ENCODE assay signal across 18 cellular contexts in the genomic region with DNA sequence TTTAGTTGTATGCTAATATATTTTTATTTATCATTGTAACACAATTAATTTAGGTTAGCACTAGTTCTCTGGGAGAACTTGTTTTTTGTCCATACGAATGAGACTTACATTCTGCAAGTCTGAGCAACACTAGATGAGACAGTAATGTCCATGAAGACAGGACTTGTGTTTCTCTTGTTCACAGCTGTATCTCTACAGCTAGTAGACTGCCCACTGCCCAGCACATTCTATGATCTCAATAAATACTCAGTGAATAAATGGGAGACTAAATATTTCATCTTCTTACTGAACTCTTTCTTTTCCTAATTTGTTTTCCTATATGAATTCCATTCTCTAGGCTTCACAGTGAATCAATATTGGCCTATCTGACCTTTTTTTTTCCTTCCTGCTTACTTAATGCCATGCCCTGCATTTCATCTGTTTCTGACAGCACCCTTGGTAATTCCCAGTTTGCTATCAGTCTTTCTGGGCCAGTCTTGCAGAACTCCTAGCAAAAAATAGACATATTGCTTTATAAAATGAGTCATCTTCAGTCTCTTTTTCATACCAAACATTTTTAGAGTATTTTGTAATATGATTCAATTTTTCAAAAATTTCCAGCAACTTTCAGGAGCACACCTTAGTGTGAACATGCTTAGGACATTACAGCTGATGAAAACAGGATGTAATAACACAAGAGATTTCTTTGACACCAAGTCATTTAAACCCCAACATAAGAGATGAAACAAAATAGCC.
DNase-seq lines count a peak whose midpoint lies in the region; ATAC-seq and TF ChIP-seq lines count a peak whose summit lies in the region.
"Had no signal": no experiment of that assay in that cellular context is flagged by ENCODE, and none has a peak within 500 bp of the region (broad histone marks: within the 10 kb centered on the region; RNA-seq: fewer than 3 reads in every experiment).

No MANE protein-coding gene starts in this region.

- H2BK12ac ChIP-seq in mesenchymal stem cell (ENCODE audit: low read length in 2 of 2): no peak overlapping the region

- intact Hi-C loops in Calu3 (cut with micrococcal nuclease; ENCODE audit: unreplicated experiment): loop anchor here (5.0 kb wide), 2 partner anchors 68 to 187 kb away; a partner anchor contains a TSS
- intact Hi-C loops in IMR-90 (cut with micrococcal nuclease): no loop called here

- H3K23ac ChIP-seq in IMR-90 (ENCODE audit: low read depth, low read length): no peak overlapping the region
- H3K23ac ChIP-seq in mesenchymal stem cell (ENCODE audit: low read length in 2 of 2): no peak overlapping the region

- no peaks in the 10 kb centered on the region for H3K79me1 ChIP-seq in IMR-90 (ENCODE audit: low read depth in 1 of 2, low read length in 2 of 2)
- no peaks in the 10 kb centered on the region for H3K79me1 ChIP-seq in mesenchymal stem cell (replicated peaks; ENCODE audit: low read length, poor library complexity, severe bottlenecking)

- BruUV-seq in Calu3 (replicated peaks; lab: Mats Ljungman, UMichigan) (no TSS peak), IMR-90 (replicated peaks; lab: Mats Ljungman, UMichigan) (no TSS peak)

- no peak overlapping the region for H2AFZ ChIP-seq in IMR-90 (replicated peaks; ENCODE audit: low read length, poor library complexity)
- H2AFZ ChIP-seq in mesenchymal stem cell (ENCODE audit: low read depth, low read length): no peak overlapping the region

- no peaks in the 10 kb centered on the region for H4K20me1 ChIP-seq in IMR-90 (ENCODE audit: insufficient read depth, low read length)

- H3K18ac ChIP-seq in IMR-90 (ENCODE audit: low read depth, low read length): peak overlapping the region; percentile 94; the same call in 1 of the 2 replicates
- H3K18ac ChIP-seq in mesenchymal stem cell (ENCODE audit: low read depth in 1 of 2, low read length in 2 of 2): no peak overlapping the region

- H3K36me3 ChIP-seq in IMR-90 (ENCODE audit: control insufficient read depth, insufficient read depth, low read length) (no peaks in the 10 kb centered on the region), mesenchymal stem cell (ENCODE audit: control insufficient read depth in 1 of 2, insufficient read depth in 2 of 2, low read depth in 1 of 2, low read length in 2 of 2) (no peaks in the 10 kb centered on the region)
- H3K36me3 ChIP-seq: gastrocnemius medialis had no signal

- H3K4ac ChIP-seq in IMR-90 (ENCODE audit: low read depth, low read length): peak overlapping the region; percentile 7; the same call in 1 of the 2 replicates
- H3K4ac ChIP-seq in mesenchymal stem cell (ENCODE audit: low read depth in 1 of 2, low read length in 2 of 2): no peak overlapping the region

- H4K91ac ChIP-seq in IMR-90 (ENCODE audit: insufficient read depth, low read depth, low read length) (0 out of 2 replicates have a peak overlapping the region, but pooled peaks have one; percentile 4), mesenchymal stem cell (ENCODE audit: low read length) (no peak overlapping the region)

- H3K9me3 ChIP-seq in IMR-90 (ENCODE audit: control insufficient read depth, insufficient read depth, low read length): no peaks in the 10 kb centered on the region
- H3K9me3 ChIP-seq in mesenchymal stem cell (ENCODE audit: control insufficient read depth, low read length): no peaks in the 10 kb centered on the region
- H3K9me3 ChIP-seq: gastrocnemius medialis had no signal

- TF ChIP-seq POLR2A in IMR-90 (IDR thresholded peaks at IDR 0.05; ENCODE audit: low read depth, low read length): no peak

- H3K4me1 ChIP-seq in IMR-90 (ENCODE audit: control insufficient read depth, insufficient read depth, low read length) (peaks cover 2% of the 10 kb centered on the region), mesenchymal stem cell (ENCODE audit: control insufficient read depth, insufficient read depth, low read depth, low read length) (no peaks in the 10 kb centered on the region)
- H3K4me1 ChIP-seq: gastrocnemius medialis had no signal

- H3K27me3 Mint-ChIP-seq in Calu3 (ENCODE audit: unreplicated experiment): no peaks in the 10 kb centered on the region
- H3K27me3 Mint-ChIP-seq: central memory CD8-positive, alpha-beta T cell had no signal

- H2AK5ac ChIP-seq in IMR-90 (ENCODE audit: low read depth, low read length) (no peak overlapping the region), mesenchymal stem cell (ENCODE audit: low read length, severe bottlenecking) (no peak overlapping the region)

- CTCF ChIA-PET in Calu3 (lab: Charles Lee) (interaction anchor here (0.7 kb wide), 1 partner anchor 253 kb away, joined by 3 read pairs; no protein-coding TSS in a partner anchor), IMR-90 (lab: Yijun Ruan, JAX) (no interaction called here)

- H3K27ac Mint-ChIP-seq in Calu3 (ENCODE audit: unreplicated experiment): peak overlapping the region; percentile 83
- H3K27ac Mint-ChIP-seq: CD8-positive, alpha-beta T cell; nephron had no signal

- peak overlapping the region; percentile 11; the same call in 1 of the 2 replicates for H3K14ac ChIP-seq in IMR-90 (replicated peaks; ENCODE audit: low read depth, low read length)
- no peak overlapping the region for H3K14ac ChIP-seq in mesenchymal stem cell (ENCODE audit: low read length in 2 of 2)

- H2AK9ac ChIP-seq in IMR-90 (replicated peaks; ENCODE audit: low read depth, low read length, poor library complexity): no peak overlapping the region

- H3K27me3 ChIP-seq in IMR-90 (ENCODE audit: control insufficient read depth, insufficient read depth, low read length) (no peaks in the 10 kb centered on the region), mesenchymal stem cell (ENCODE audit: control insufficient read depth in 1 of 2, insufficient read depth in 1 of 2, low read length in 2 of 2) (no peaks in the 10 kb centered on the region)
- H3K27me3 ChIP-seq: gastrocnemius medialis had no signal

- H3K27ac ChIP-seq in IMR-90 (ENCODE audit: insufficient read depth, low read length) (no peak overlapping the region), mesenchymal stem cell (ENCODE audit: low read length, poor library complexity, severe bottlenecking) (peak overlapping the region; percentile 71)
- H3K27ac ChIP-seq: gastrocnemius medialis had no signal

- no peaks in the 10 kb centered on the region for H3K9me1 ChIP-seq in IMR-90 (ENCODE audit: insufficient read depth, low read length)

- H3K4me2 ChIP-seq in IMR-90 (ENCODE audit: low read depth, low read length): no peak overlapping the region; the same call in 1 of the 2 replicates
- H3K4me2 ChIP-seq in mesenchymal stem cell (ENCODE audit: low read length, poor library complexity, severe bottlenecking): no peak overlapping the region

- peak overlapping the region; percentile 8; the same call in 1 of the 2 replicates for H2BK20ac ChIP-seq in IMR-90 (ENCODE audit: low read depth, low read length)

- H4K8ac ChIP-seq in IMR-90 (ENCODE audit: low read depth in 2 of 2, low read length in 2 of 2): peak overlapping the region in 1 of 2 experiments; percentile 43; a peak in 1 of 4 replicates
- no peak overlapping the region for H4K8ac ChIP-seq in mesenchymal stem cell (ENCODE audit: low read length)

- H3K36me3 Mint-ChIP-seq in Calu3 (ENCODE audit: insufficient read depth, unreplicated experiment): peaks cover 6% of the 10 kb centered on the region
- H3K36me3 Mint-ChIP-seq: CD8-positive, alpha-beta T cell had no signal

- peaks cover 5% of the 10 kb centered on the region for H3K9me3 Mint-ChIP-seq in Calu3 (ENCODE audit: low read depth, unreplicated experiment)
- H3K9me3 Mint-ChIP-seq: CD8-positive, alpha-beta T cell had no signal

- no peak overlapping the region for H2BK15ac ChIP-seq in IMR-90 (ENCODE audit: low read depth, low read length)
- H2BK15ac ChIP-seq in mesenchymal stem cell (ENCODE audit: low read depth, poor library complexity, severe bottlenecking): no peak overlapping the region

- peaks cover 70% of the 10 kb centered on the region for H3K4me1 Mint-ChIP-seq in Calu3 (ENCODE audit: low read depth, unreplicated experiment)

- WGBS in IMR-90 (ENCODE audit: extremely low coverage in 2 of 2, insufficient read length in 1 of 2), 2 experiments: no CpG with 5 or more reads among the region's 1 CpG
- 100% methylated on average over 1 of the region's 1 CpG for WGBS in mesenchymal stem cell

- POLR2A ChIA-PET in IMR-90 (lab: Charles Lee; ENCODE audit: unreplicated experiment): no interaction called here

- H2BK5ac ChIP-seq in IMR-90 (ENCODE audit: low read depth, low read length, poor library complexity, severe bottlenecking): peak overlapping the region; percentile 22
- no peak overlapping the region for H2BK5ac ChIP-seq in mesenchymal stem cell (ENCODE audit: low read depth, low read length, poor library complexity, severe bottlenecking)

- dilution Hi-C loops in IMR-90 (cut with HindIII; ENCODE audit: low sequenced_read_pairs, unreplicated experiment): no loop called here

- no peak for TF ChIP-seq RAD21 in IMR-90 (IDR thresholded peaks at IDR 0.05; ENCODE audit: low read length)

- H3K9ac ChIP-seq in IMR-90 (ENCODE audit: low read depth, low read length) (no peak overlapping the region; the same call in 1 of the 2 replicates), mesenchymal stem cell (ENCODE audit: low read length) (no peak overlapping the region)

- in situ Hi-C loops in IMR-90 (cut with MboI; ENCODE audit: low sequenced_read_pairs): no loop called here
- in situ Hi-C loops in KBM-7 (cut with MboI; ENCODE audit: low pct_unique_long_range_greater_than_20kb, low sequenced_read_pairs): no loop called here

- H2BK120ac ChIP-seq in IMR-90 (ENCODE audit: low read depth, low read length) (0 out of 2 replicates have a peak overlapping the region, but pooled peaks have one; percentile 7), mesenchymal stem cell (ENCODE audit: low read depth, low read length) (no peak overlapping the region)

- H3K4me3 Mint-ChIP-seq in Calu3 (ENCODE audit: low read depth, unreplicated experiment): peak overlapping the region; percentile 9
- H3K4me3 Mint-ChIP-seq: CD8-positive, alpha-beta T cell; central memory CD8-positive, alpha-beta T cell; nephron had no signal

- no peak overlapping the region for H3K56ac ChIP-seq in IMR-90 (ENCODE audit: extremely low read depth, insufficient read depth, low read length)

- DNase-seq in Calu3: no peak
- DNase-seq in IMR-90: peak; percentile 47
- peak; percentile 45 to 71 for DNase-seq in cardiac fibroblast (ENCODE audit: low read depth in 2 of 2)
- DNase-seq in mesenchymal stem cell: peak; percentile 15
- DNase-seq in activated CD4-positive, alpha-beta T cell treated with anti-CD3 and anti-CD28 coated beads for 48 hours: no peak
- no peak for DNase-seq in KBM-7
- DNase-seq in GDM1 (lab: John Stamatoyannopoulos, UW): no peak
- DNase-seq: activated CD4-positive, CD25-positive, alpha-beta regulatory T cell; CD8-positive, alpha-beta T cell; gastrocnemius medialis; left cardiac atrium; NCI-H1436; NCI-H748 treated with DMSO at 0.1 percent for 48 hours; stimulated activated CD4-positive, alpha-beta T cell treated with anti-CD3 and anti-CD28 coated beads, Interleukin-12 subunit alpha, Interleukin-12 subunit beta, amount 100 ng/mL, for 4 hours had no signal

- no peak overlapping the region for H4K5ac ChIP-seq in IMR-90 (ENCODE audit: low read depth, low read length)

- ATAC-seq in IMR-90 (ENCODE audit: low read depth): peak; percentile 61
- ATAC-seq in GM18907 (IDR thresholded peaks at IDR 0.05; ENCODE audit: unreplicated experiment): no peak
- ATAC-seq: CD8-positive, alpha-beta T cell; gastrocnemius medialis; HepG2 had no signal

- TF ChIP-seq CTCF in Calu3 (IDR thresholded peaks at IDR 0.05; ENCODE audit: unreplicated experiment) (no peak), IMR-90 (conservative IDR thresholded peaks at IDR 0.05; ENCODE audit: low read depth, low read length) (no peak), cardiac fibroblast (IDR thresholded peaks at IDR 0.05; ENCODE audit: low read depth, low read length) (no peak)

- no peak overlapping the region for H3K4me3 ChIP-seq in IMR-90 (ENCODE audit: insufficient read depth, low read depth, low read length)
- H3K4me3 ChIP-seq in cardiac fibroblast (replicated peaks in 1 of 2; ENCODE audit: low read depth in 2 of 2, low read length in 2 of 2): no peak overlapping the region
- no peak overlapping the region for H3K4me3 ChIP-seq in mesenchymal stem cell (ENCODE audit: insufficient read depth in 1 of 2, low read depth in 1 of 2, low read length in 2 of 2)
- H3K4me3 ChIP-seq: gastrocnemius medialis had no signal

Comparison
In these comparisons a context has a peak if more than half of its experiments do, and no peak if none do; other contexts are left out.
1. DNase-seq: peak in IMR-90 (single experiment), cardiac fibroblast (2 of 2) and mesenchymal stem cell (single experiment); none in Calu3 (single experiment), activated CD4-positive, alpha-beta T cell treated with anti-CD3 and anti-CD28 coated beads for 48 hours (single experiment), KBM-7 (single experiment) and GDM1 (single experiment).